Comparison of ENCODE assay signal across 11 cellular contexts in the genomic region with DNA sequence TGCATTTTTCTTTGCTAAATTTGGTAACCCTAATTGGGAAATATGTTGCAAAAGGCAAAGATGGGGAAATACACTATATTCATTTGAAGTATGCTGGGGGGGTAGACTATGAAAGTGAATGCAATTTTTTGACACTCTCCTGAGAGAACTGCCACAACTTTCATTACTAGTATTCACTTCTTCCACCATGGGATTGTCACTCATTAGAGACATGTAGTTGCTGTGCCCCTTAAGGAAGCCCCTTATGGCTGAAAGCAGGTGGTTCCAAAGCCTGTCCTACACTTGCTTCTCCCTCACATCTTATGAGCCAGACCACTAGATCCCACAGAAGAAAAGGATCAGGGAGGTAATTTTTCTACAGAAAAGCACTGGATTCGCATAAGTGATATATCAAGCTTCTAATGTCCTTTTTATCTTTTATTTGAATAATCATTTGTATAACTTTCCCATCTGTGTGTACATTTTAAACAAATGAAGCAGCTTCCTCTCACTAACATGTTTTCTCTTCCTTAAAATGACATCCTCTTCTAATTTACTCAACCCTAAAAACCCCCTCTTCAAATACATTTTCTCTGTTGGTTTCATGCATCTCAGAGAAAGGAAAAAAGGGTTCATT.
A peak's percentile ranks its signal among the peaks of the same experiment; 100 is the strongest.
DNase-seq lines count a peak whose midpoint lies in the region; ATAC-seq and TF ChIP-seq lines count a peak whose summit lies in the region.
"Had no signal": no experiment of that assay in that cellular context is flagged by ENCODE, and none has a peak within 500 bp of the region (broad histone marks: within the 10 kb centered on the region; RNA-seq: fewer than 3 reads in every experiment).

No MANE protein-coding gene starts in this region.

- H3K27ac ChIP-seq in testis: no peak overlapping the region
- H3K27ac ChIP-seq: SJCRH30, thoracic aorta had no signal

- no peaks in the 10 kb centered on the region for H3K36me3 ChIP-seq in testis (ENCODE audit: low read depth, missing control alignments)
- H3K36me3 ChIP-seq: SJCRH30, thoracic aorta had no signal

- no peak overlapping the region for H3K27ac Mint-ChIP-seq in type B pancreatic cell
- H3K27ac Mint-ChIP-seq: activated T-helper 1 cell treated with anti-CD3 and anti-CD28 coated beads, Interleukin-12 subunit alpha, Interleukin-12 subunit beta, Interleukin-2, Interleukin-4 antibody, amounts not matched to agents 30 ng/mL and 10 ng/mL and 1 ng/mL, durations not matched to agents 14 hours and 24 hours and 36 hours had no signal

- H3K4me3 Mint-ChIP-seq in type B pancreatic cell: no peak overlapping the region
- H3K4me3 Mint-ChIP-seq: activated T-helper 1 cell treated with anti-CD3 and anti-CD28 coated beads, Interleukin-12 subunit alpha, Interleukin-12 subunit beta, Interleukin-2, Interleukin-4 antibody, amounts not matched to agents 30 ng/mL and 10 ng/mL and 1 ng/mL, durations not matched to agents 14 hours and 24 hours and 36 hours had no signal

- no peak for TF ChIP-seq POLR2A in testis (IDR thresholded peaks at IDR 0.05)

- TF ChIP-seq CTCF in type B pancreatic cell (conservative IDR thresholded peaks at IDR 0.05): no peak
- no peak for TF ChIP-seq CTCF in testis (IDR thresholded peaks at IDR 0.05)

- DNase-seq in NCI-H146 treated with DMSO at 0.1 percent for 48 hours (lab: John Stamatoyannopoulos, UW; ENCODE audit: unreplicated experiment) (peak; percentile 70), sciatic nerve (ENCODE audit: low spot score) (no peak), type B pancreatic cell (ENCODE audit: extremely low spot score, unreplicated experiment) (no peak), testis (no peak), NCI-H2107 treated with DMSO at 0.1 percent for 48 hours (lab: John Stamatoyannopoulos, UW; ENCODE audit: unreplicated experiment) (no peak), A172 (ENCODE audit: low spot score) (no peak)
- DNase-seq: SJCRH30 had no signal

- H3K27me3 Mint-ChIP-seq in type B pancreatic cell: no peaks in the 10 kb centered on the region

- no peaks in the 10 kb centered on the region for H3K9me3 Mint-ChIP-seq in type B pancreatic cell
- H3K9me3 Mint-ChIP-seq: activated T-helper 1 cell treated with anti-CD3 and anti-CD28 coated beads, Interleukin-12 subunit alpha, Interleukin-12 subunit beta, Interleukin-2, Interleukin-4 antibody, amounts not matched to agents 30 ng/mL and 10 ng/mL and 1 ng/mL, durations not matched to agents 14 hours and 24 hours and 36 hours had no signal

- no peaks in the 10 kb centered on the region for H3K36me3 Mint-ChIP-seq in type B pancreatic cell

- ATAC-seq in GM18909 (IDR thresholded peaks at IDR 0.05; ENCODE audit: poor library complexity, unreplicated experiment) (peak; percentile 67), HG02642 (IDR thresholded peaks at IDR 0.05; ENCODE audit: poor library complexity, unreplicated experiment) (peak; percentile 72), sciatic nerve (peak; percentile 18)

- H3K27me3 ChIP-seq in testis: no peaks in the 10 kb centered on the region
- H3K27me3 ChIP-seq: SJCRH30 had no signal

- no peak overlapping the region for H3K4me3 ChIP-seq in testis
- H3K4me3 ChIP-seq: SJCRH30, thoracic aorta had no signal

- H3K4me1 Mint-ChIP-seq in type B pancreatic cell (ENCODE audit: unreplicated experiment): peaks cover 8% of the 10 kb centered on the region

- WGBS in testis, 2 donors: 89 to 96% methylated on average over 1 of the region's 1 CpG

- intact Hi-C loops in sciatic nerve (cut with DNase I) (no loop called here), testis (cut with DNase I; ENCODE audit: low total_unique reads) (no loop called here)

- no peaks in the 10 kb centered on the region for H3K9me3 ChIP-seq in testis
- H3K9me3 ChIP-seq: SJCRH30, thoracic aorta had no signal

- H3K4me1 ChIP-seq in testis: peaks cover 16% of the 10 kb centered on the region
- H3K4me1 ChIP-seq: SJCRH30 had no signal

Comparison
In these comparisons a context has a peak if more than half of its experiments do, and no peak if none do; other contexts are left out.
1. ATAC-seq: peak in every context shown above with its lines; median percentile 72 in HG02642; 67 in GM18909; 18 in sciatic nerve.